Comparison of ENCODE assay signal across 1 cellular context in genomic region chr22:19827341-19828034, GRCh38.
TF ChIP-seq lines count a peak whose summit lies in the region.

No MANE protein-coding gene starts in this region.

TF ChIP-seq in IMR-90, 13 proteins besides CTCF, POLR2A, EP300 and RAD21 (continued from another document):
- no peak for TF ChIP-seq MAFK (IDR thresholded peaks at IDR 0.05; ENCODE audit: low read depth, low read length)
- TF ChIP-seq SMC3 (IDR thresholded peaks at IDR 0.05; ENCODE audit: low read depth, low read length): no peak
- no peak for TF ChIP-seq MXI1 (IDR thresholded peaks at IDR 0.05; ENCODE audit: borderline replicate concordance, low read depth, low read length)
- no peak for TF ChIP-seq RCOR1 (IDR thresholded peaks at IDR 0.05; ENCODE audit: insufficient replicate concordance, low read length)
